Comparison of ENCODE assay signal across 14 cellular contexts in the genomic region with DNA sequence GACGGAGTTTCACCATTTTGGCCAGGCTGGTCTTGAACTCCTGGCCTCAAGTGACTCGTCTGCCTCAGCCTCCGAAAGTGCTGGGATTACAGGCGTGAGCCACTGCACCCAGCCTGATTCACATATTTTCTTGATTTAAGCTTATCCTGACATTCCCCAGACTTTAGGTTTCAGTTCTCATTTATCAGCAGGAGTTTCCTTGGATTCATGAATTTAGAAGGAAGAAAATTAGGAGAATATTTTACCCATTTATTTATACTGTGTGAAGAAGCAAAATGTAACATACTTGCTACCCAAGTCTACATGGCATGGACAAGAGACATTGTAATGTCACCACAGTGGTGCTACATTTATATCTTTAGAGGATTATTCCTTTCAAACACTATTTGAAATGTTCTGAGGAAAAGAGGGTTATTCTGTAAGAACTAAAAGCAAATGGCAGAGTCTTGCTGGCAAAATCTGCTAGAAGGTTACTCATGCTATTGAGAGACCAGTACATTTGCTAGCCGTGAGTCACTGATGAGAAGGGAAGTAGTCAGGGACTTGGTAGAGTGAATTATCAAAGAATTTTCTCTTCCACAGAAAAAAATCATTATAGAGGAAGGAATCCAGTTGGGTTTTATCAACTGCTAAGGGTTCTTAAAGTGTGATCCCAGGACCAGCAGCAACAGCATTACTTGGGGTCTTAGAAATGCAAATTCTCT. TPM values are rescaled to one million over a fixed set of nuclear protein-coding genes. Genes with fewer than 3 reads are reported as not detected.
DNase-seq lines count a peak whose midpoint lies in the region; ATAC-seq, FAIRE-seq and TF ChIP-seq lines count a peak whose summit lies in the region.
"Had no signal": no experiment of that assay in that cellular context is flagged by ENCODE, and none has a peak within 500 bp of the region (broad histone marks: within the 10 kb centered on the region; RNA-seq: fewer than 3 reads in every experiment).

No MANE protein-coding gene starts in this region.

- H3K4me3 ChIP-seq in breast epithelium (no peak overlapping the region), fibroblast of villous mesenchyme (ENCODE audit: low read depth, low read length) (no peak overlapping the region)

- POLR2A ChIA-PET in MCF 10A (lab: Yijun Ruan, JAX) = interaction anchor here (0.6 to 1.7 kb wide), 2 partner anchors 26 to 43 kb away, joined by 6 to 7 read pairs; partner anchors contain the start of genes CFAP299 and FGF5

- no peak for TF ChIP-seq CTCF in MCF 10A (IDR thresholded peaks at IDR 0.05; ENCODE audit: unreplicated experiment)
- no peak for TF ChIP-seq CTCF in breast epithelium (IDR thresholded peaks at IDR 0.05)
- no peak for TF ChIP-seq CTCF in fibroblast of villous mesenchyme (IDR thresholded peaks at IDR 0.05; ENCODE audit: insufficient read depth, low read depth, low read length)
- no peak for TF ChIP-seq CTCF in Calu3 (IDR thresholded peaks at IDR 0.05; ENCODE audit: unreplicated experiment)

- H3K36me3 ChIP-seq in breast epithelium = no peaks in the 10 kb centered on the region

- CTCF ChIA-PET in MCF 10A (lab: Yijun Ruan, JAX) (interaction anchor here (0.6 to 2.2 kb wide), 3 partner anchors 14 to 470 kb away, joined by 3 to 13 read pairs (median 4); no protein-coding TSS in a partner anchor), Calu3 (lab: Charles Lee) (no interaction called here)

- H3K36me3 Mint-ChIP-seq in MCF 10A (ENCODE audit: insufficient read depth, unreplicated experiment) = peaks cover 6% of the 10 kb centered on the region
- H3K36me3 Mint-ChIP-seq in Calu3 (ENCODE audit: insufficient read depth, unreplicated experiment) = no peaks in the 10 kb centered on the region
- H3K36me3 Mint-ChIP-seq: naive thymus-derived CD8-positive, alpha-beta T cell; type B pancreatic cell had no signal

- H3K27me3 Mint-ChIP-seq in MCF 10A (ENCODE audit: insufficient read depth, unreplicated experiment) (no peaks in the 10 kb centered on the region), Calu3 (ENCODE audit: unreplicated experiment) (no peaks in the 10 kb centered on the region)

- H3K4me3 Mint-ChIP-seq in MCF 10A (ENCODE audit: unreplicated experiment) (no peak overlapping the region), Calu3 (ENCODE audit: low read depth, unreplicated experiment) (no peak overlapping the region)
- H3K4me3 Mint-ChIP-seq: naive thymus-derived CD8-positive, alpha-beta T cell; type B pancreatic cell had no signal

- DNase-seq in MCF 10A (ENCODE audit: unreplicated experiment) = peak; percentile 75
- no peak for DNase-seq in breast epithelium (ENCODE audit: low spot score in 2 of 2)
- DNase-seq in amniotic epithelial cell (ENCODE audit: low read depth) = peak; percentile 90
- peak; percentile 58 for DNase-seq in fibroblast of villous mesenchyme (ENCODE audit: low read depth)
- peak; percentile 60 for DNase-seq in urothelium cell line (ENCODE audit: low spot score)
- no peak for DNase-seq in Calu3
- DNase-seq in frontal cortex (ENCODE audit: low spot score in 2 of 2) = no peak
- DNase-seq: 8988T; DND-41; naive thymus-derived CD8-positive, alpha-beta T cell; NCI-H510A treated with DMSO at 0.1 percent for 48 hours; Right ventricle myocardium superior had no signal

- peaks cover 43% of the 10 kb centered on the region for H3K4me1 Mint-ChIP-seq in MCF 10A (ENCODE audit: insufficient read depth, unreplicated experiment)
- H3K4me1 Mint-ChIP-seq in Calu3 (ENCODE audit: low read depth, unreplicated experiment) = peaks cover 14% of the 10 kb centered on the region
- H3K4me1 Mint-ChIP-seq: naive thymus-derived CD8-positive, alpha-beta T cell had no signal

- FAIRE-seq in urothelium cell line (lab: Jason Lieb, UNC) = no peak
- no peak for FAIRE-seq in frontal cortex (lab: Jason Lieb, UNC)

- no peaks in the 10 kb centered on the region for H3K4me1 ChIP-seq in breast epithelium

- no peak overlapping the region for H3K27ac ChIP-seq in breast epithelium

- ATAC-seq in HG03521 (IDR thresholded peaks at IDR 0.05; ENCODE audit: unreplicated experiment) = no peak
- ATAC-seq: naive thymus-derived CD8-positive, alpha-beta T cell had no signal

- peak overlapping the region; percentile 53 for H3K27ac Mint-ChIP-seq in MCF 10A (ENCODE audit: low read depth, unreplicated experiment)
- H3K27ac Mint-ChIP-seq in Calu3 (ENCODE audit: unreplicated experiment) = no peak overlapping the region
- H3K27ac Mint-ChIP-seq: naive thymus-derived CD8-positive, alpha-beta T cell; type B pancreatic cell had no signal

- no peaks in the 10 kb centered on the region for H3K9me3 ChIP-seq in breast epithelium

- H3K9me3 Mint-ChIP-seq in MCF 10A (ENCODE audit: unreplicated experiment) = no peaks in the 10 kb centered on the region
- H3K9me3 Mint-ChIP-seq in Calu3 (ENCODE audit: low read depth, unreplicated experiment) = no peaks in the 10 kb centered on the region
- H3K9me3 Mint-ChIP-seq: naive thymus-derived CD8-positive, alpha-beta T cell; type B pancreatic cell had no signal

- H3K27me3 ChIP-seq in breast epithelium = no peaks in the 10 kb centered on the region

- BruUV-seq in MCF 10A (replicated peaks; lab: Mats Ljungman, UMichigan) (no TSS peak), Calu3 (replicated peaks; lab: Mats Ljungman, UMichigan) (no TSS peak)

- TF ChIP-seq POLR2A in breast epithelium (IDR thresholded peaks at IDR 0.05) = no peak

- intact Hi-C loops in MCF 10A (cut with micrococcal nuclease) = no loop called here
- intact Hi-C loops in breast epithelium (cut with DNase I; ENCODE audit: low total_unique reads) = no loop called here
- intact Hi-C loops in Calu3 (cut with micrococcal nuclease; ENCODE audit: unreplicated experiment) = no loop called here

RNA-seq across cellular contexts. Expression of gene CFAP299, which starts 26.1 kb away (rescaled TPM):
- total RNA-seq in MCF 10A (2022) (0.33 TPM in 1 of 2 replicates, not detected in the other), breast epithelium (under 1 TPM in 2 of 3 donors, not detected in 1; under 0.01 to 0.15 TPM), fibroblast of villous mesenchyme (2.6 and 3.9 TPM in 2 replicates), Calu3 (2022) (not detected in 2 replicates), frontal cortex (1.2 TPM)
- total RNA-seq: naive thymus-derived CD8-positive, alpha-beta T cell; Right ventricle myocardium superior had no signal

RNA-seq across cellular contexts. Expression of gene FGF5, which starts 43.0 kb away (rescaled TPM):
- total RNA-seq in MCF 10A (2022) (not detected in 2 replicates), breast epithelium (not detected), fibroblast of villous mesenchyme (5.2 and 6.1 TPM in 2 replicates), Calu3 (2022) (0.50 and 0.81 TPM in 2 replicates), frontal cortex (0.82 TPM)
- total RNA-seq: naive thymus-derived CD8-positive, alpha-beta T cell had no signal

Comparison
In these comparisons a context has a peak if more than half of its experiments do, and no peak if none do; other contexts are left out.
1. DNase-seq: peak in MCF 10A (single experiment), amniotic epithelial cell (single experiment), fibroblast of villous mesenchyme (single experiment) and urothelium cell line (single experiment); none in breast epithelium (0 of 2), Calu3 (single experiment) and frontal cortex (0 of 2).